Comparison of ENCODE assay signal across 15 cellular contexts in the genomic region with DNA sequence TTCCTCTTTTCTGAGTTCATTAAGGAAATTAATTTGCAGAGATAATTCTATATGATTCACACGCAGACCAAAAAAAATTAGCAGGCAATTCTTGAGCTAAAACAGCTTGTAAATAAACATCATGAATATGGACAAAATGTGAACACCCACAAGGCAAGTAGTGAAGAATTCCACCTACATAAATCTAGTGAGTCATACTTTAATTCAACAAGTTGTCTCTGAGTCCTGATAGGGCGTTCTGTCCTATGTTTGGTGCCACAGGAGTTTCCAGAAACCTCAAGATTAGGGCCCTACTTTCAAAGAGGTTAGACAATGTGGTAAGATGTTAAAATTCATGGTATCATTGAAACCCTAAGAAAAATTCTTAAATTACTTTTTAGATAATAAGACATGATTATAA.
DNase-seq lines count a peak whose midpoint lies in the region; ATAC-seq, FAIRE-seq and TF ChIP-seq lines count a peak whose summit lies in the region.
"Had no signal": no experiment of that assay in that cellular context is flagged by ENCODE, and none has a peak within 500 bp of the region (broad histone marks: within the 10 kb centered on the region; RNA-seq: fewer than 3 reads in every experiment).

No MANE protein-coding gene starts in this region.

- no peak for TF ChIP-seq CTCF in A549 (IDR thresholded peaks at IDR 0.05)
- no peak for TF ChIP-seq CTCF in HCT116 (IDR thresholded peaks at IDR 0.05 in 2 of 3, conservative IDR thresholded peaks at IDR 0.05 in 1 of 3; ENCODE audit: borderline replicate concordance in 1 of 3, insufficient read depth in 1 of 3, low read depth in 2 of 3, low read length in 2 of 3)
- TF ChIP-seq CTCF in endothelial cell (IDR thresholded peaks at IDR 0.05; ENCODE audit: unreplicated experiment), result no peak

- H3K4me3 ChIP-seq in A549 (no peak overlapping the region), HCT116 (replicated peaks in 1 of 2; ENCODE audit: low read depth in 1 of 2, low read length in 2 of 2) (no peak overlapping the region)

- peak in 1 of 2 experiments; percentile 80; a peak in 3 of 6 replicates for ATAC-seq in A549
- peak; percentile 22; the same call in 1 of the 2 replicates for ATAC-seq in HCT116

- H3K36me3 ChIP-seq in HCT116 (ENCODE audit: control insufficient read depth in 1 of 2, insufficient read depth in 2 of 2, low read length in 2 of 2), result no peaks in the 10 kb centered on the region

- peaks cover 6% of the 10 kb centered on the region for H3K4me1 Mint-ChIP-seq in endothelial cell (ENCODE audit: unreplicated experiment)

- H3K9me3 ChIP-seq in A549 (no peaks in the 10 kb centered on the region), HCT116 (ENCODE audit: control insufficient read depth in 1 of 2, insufficient read depth in 1 of 2, low read depth in 1 of 2, low read length in 2 of 2) (no peaks in the 10 kb centered on the region)

- H3K4me1 ChIP-seq in A549 (peaks cover 24% of the 10 kb centered on the region), HCT116 (ENCODE audit: control insufficient read depth in 1 of 2, insufficient read depth in 2 of 2, low read length in 2 of 2) (peaks cover 10 to 22% of the 10 kb centered on the region in 2 experiments)

- TF ChIP-seq POLR2A in A549 (IDR thresholded peaks at IDR 0.05; ENCODE audit: low read length) (no peak), HCT116 (IDR thresholded peaks at IDR 0.05; ENCODE audit: borderline replicate concordance, extremely low read depth, insufficient read depth, insufficient read length) (no peak)

- H3K36me3 Mint-ChIP-seq in endothelial cell (ENCODE audit: low read depth, unreplicated experiment), result no peaks in the 10 kb centered on the region

- no peaks in the 10 kb centered on the region for H3K9me2 ChIP-seq in HCT116 (ENCODE audit: insufficient read depth)

- intact Hi-C loops in HCT116 (cut with micrococcal nuclease), result no loop called here

- RAD21 ChIA-PET in HCT116 (lab: Charles Lee; ENCODE audit: low non-redundant PET in 1 of 2, low total read pairs in 2 of 2, uncharacterized antibody in 2 of 2, unreplicated experiment in 2 of 2), result no interaction called here

- 50% methylated on average over 2 of the region's 2 CpGs for WGBS in A549 (ENCODE audit: missing lambda C conversion rate)

- peak overlapping the region; percentile 9; the same call in 1 of the 3 replicates for H3K4me2 ChIP-seq in A549
- no peak overlapping the region; the same call in 1 of the 2 replicates for H3K4me2 ChIP-seq in HCT116 (ENCODE audit: low read length)

- H3K9ac ChIP-seq in HCT116 (ENCODE audit: low read length), result no peak overlapping the region

- BruUV-seq in HCT116 (replicated peaks; lab: Mats Ljungman, UMichigan), result no TSS peak

- POLR2A ChIA-PET in A549 (lab: Yijun Ruan, JAX), result no interaction called here
- POLR2A ChIA-PET in HCT116 (lab: Charles Lee), result no interaction called here

- no peaks in the 10 kb centered on the region for H3K79me2 ChIP-seq in HCT116 (ENCODE audit: insufficient read depth, low read length)

- no peak overlapping the region for H3K27ac Mint-ChIP-seq in endothelial cell (ENCODE audit: unreplicated experiment)

- H3K27me3 Mint-ChIP-seq in endothelial cell (ENCODE audit: unreplicated experiment), result no peaks in the 10 kb centered on the region
- H3K27me3 Mint-ChIP-seq: T-cell had no signal

- no peak for TF ChIP-seq EP300 in A549 (IDR thresholded peaks at IDR 0.05)

- CTCF ChIA-PET in A549 (lab: Yijun Ruan, JAX), result no interaction called here
- CTCF ChIA-PET in HCT116 (lab: Charles Lee), result no interaction called here

- H4K20me1 ChIP-seq in HCT116 (ENCODE audit: insufficient read depth), result no peaks in the 10 kb centered on the region

- no peak for TF ChIP-seq RAD21 in A549 (conservative IDR thresholded peaks at IDR 0.05 in 1 of 2, IDR thresholded peaks at IDR 0.05 in 1 of 2)
- TF ChIP-seq RAD21 in HCT116 (IDR thresholded peaks at IDR 0.05; ENCODE audit: low read depth), result no peak

- H3K4me3 Mint-ChIP-seq in endothelial cell (ENCODE audit: unreplicated experiment), result no peak overlapping the region
- H3K4me3 Mint-ChIP-seq: activated CD4-positive, alpha-beta memory T cell treated with anti-CD3 and anti-CD28 coated beads for 36 hours; T-cell had no signal

- H3K9me3 Mint-ChIP-seq in endothelial cell (ENCODE audit: unreplicated experiment), result no peaks in the 10 kb centered on the region
- H3K9me3 Mint-ChIP-seq: activated CD4-positive, alpha-beta memory T cell treated with anti-CD3 and anti-CD28 coated beads for 36 hours; T-cell had no signal

- DNase-seq in A549 (ENCODE audit: low read depth in 1 of 2, low spot score in 1 of 2), result peak in 1 of 2 experiments; percentile 34
- DNase-seq in HCT116 (ENCODE audit: low read depth, low spot score), result no peak
- peak; percentile 82 for DNase-seq in amniotic epithelial cell (ENCODE audit: low read depth)
- peak; percentile 69 for DNase-seq in iris pigment epithelial cell (ENCODE audit: low read depth)
- DNase-seq in mucosa of gallbladder (ENCODE audit: low spot score), result no peak
- DNase-seq in endothelial cell (ENCODE audit: low spot score), result no peak
- no peak for DNase-seq in NCI-H1092 treated with DMSO at 0.1 percent for 48 hours (lab: John Stamatoyannopoulos, UW)
- DNase-seq in T-helper 9 cell, result no peak
- DNase-seq: activated gamma-delta T cell treated with Interleukin-2 at 50 U/mL for 16 hours, DMS 273 treated with DMSO at 0.1 percent for 48 hours, NCI-H2171 treated with DMSO at 0.1 percent for 48 hours, posterior cingulate gyrus, T-cell had no signal

- H3K27me3 ChIP-seq in HCT116 (ENCODE audit: insufficient read depth, low read length), result no peaks in the 10 kb centered on the region

- FAIRE-seq in A549 (lab: Jason Lieb, UNC), result no peak

- H3K27ac ChIP-seq in A549, result peak overlapping the region in 1 of 2 experiments; percentile 21; a peak in 1 of 6 replicates
- H3K27ac ChIP-seq in HCT116 (ENCODE audit: low read depth, low read length), result no peak overlapping the region
- H3K27ac ChIP-seq: HL-60 had no signal

- no peak overlapping the region for H2AFZ ChIP-seq in HCT116 (ENCODE audit: low read depth, low read length, poor library complexity, severe bottlenecking)

TF ChIP-seq in A549, 52 proteins besides CTCF, POLR2A, EP300 and RAD21:
- TF ChIP-seq FOSL2 (IDR thresholded peaks at IDR 0.05), result no peak
- peak; percentile 54 for TF ChIP-seq FOSL2 (CRISPR knock-in tag; IDR thresholded peaks at IDR 0.05)
- no peak for TF ChIP-seq KDM1A (IDR thresholded peaks at IDR 0.05; ENCODE audit: low read depth)

TF ChIP-seq in HCT116, 20 proteins besides CTCF, POLR2A, EP300 and RAD21:
- TF ChIP-seq SRF (IDR thresholded peaks at IDR 0.05; ENCODE audit: low read depth), result no peak
TF ChIP-seq in HCT116: peak in this region for 0.

Comparison
In these comparisons a context has a peak if more than half of its experiments do, and no peak if none do; other contexts are left out.
1. DNase-seq: peak in amniotic epithelial cell (single experiment) and iris pigment epithelial cell (single experiment); none in HCT116 (single experiment), mucosa of gallbladder (single experiment), endothelial cell (single experiment), NCI-H1092 treated with DMSO at 0.1 percent for 48 hours (single experiment) and T-helper 9 cell (single experiment).